8 cellular contexts compared by ENCODE assay signal in genomic region chr16:67805718-67806427, GRCh38. TPM values are rescaled to one million over a fixed set of nuclear protein-coding genes. Genes with fewer than 3 reads are reported as not detected.
A peak's percentile ranks its signal among the peaks of the same experiment; 100 is the strongest.
DNase-seq lines count a peak whose midpoint lies in the region; ATAC-seq and TF ChIP-seq lines count a peak whose summit lies in the region.

No MANE protein-coding gene starts in this region.

- H3K4me3 ChIP-seq in esophagus muscularis mucosa = peak overlapping the region; percentile 70 to 100 (median 94)
- H3K4me3 ChIP-seq in neuronal stem cell (ENCODE audit: low read length in 2 of 2) = peak overlapping the region; percentile 95 to 97

- no peak overlapping the region for H4K91ac ChIP-seq in neuronal stem cell (ENCODE audit: low read depth, low read length, poor library complexity)

- peak overlapping the region; percentile 91 for H3K14ac ChIP-seq in neuronal stem cell (ENCODE audit: low read length)

- H3K27ac ChIP-seq in RWPE1 (peak overlapping the region; percentile 77), esophagus muscularis mucosa (replicated peaks in 1 of 4) (peak overlapping the region; percentile 82 to 92 (median 89)), neuronal stem cell (replicated peaks; ENCODE audit: low read length) (peak overlapping the region; percentile 13)

- peaks cover 0 to 28% (median 25%) of the 10 kb centered on the region in 4 donors for H3K36me3 ChIP-seq in esophagus muscularis mucosa
- H3K36me3 ChIP-seq in neuronal stem cell (replicated peaks in 1 of 2; ENCODE audit: control insufficient read depth in 2 of 2, insufficient read depth in 2 of 2, low read length in 2 of 2) = peaks cover 10 to 42% of the 10 kb centered on the region in 2 donors

- peak overlapping the region; percentile 60 for H3K23ac ChIP-seq in neuronal stem cell (ENCODE audit: low read depth, low read length, poor library complexity)

- peak overlapping the region; percentile 89 for H2AK5ac ChIP-seq in neuronal stem cell (ENCODE audit: low read depth, low read length)

- POLR2A ChIA-PET in RWPE1 (lab: Yijun Ruan, JAX; ENCODE audit: low non-redundant PET) = interaction anchor here (0.9 to 1.4 kb wide), 3 partner anchors 9 to 86 kb away, joined by 3 to 17 read pairs (median 3); partner anchors contain the start of gene GFOD2

- H3K18ac ChIP-seq in neuronal stem cell (ENCODE audit: low read length) = peak overlapping the region; percentile 96

- no peak for TF ChIP-seq CTCF in RWPE1 (conservative IDR thresholded peaks at IDR 0.05; ENCODE audit: low read depth)
- no peak for TF ChIP-seq CTCF in esophagus muscularis mucosa (IDR thresholded peaks at IDR 0.05)

- H3K9me3 ChIP-seq in esophagus muscularis mucosa = no peaks in the 10 kb centered on the region
- H3K9me3 ChIP-seq in neuronal stem cell (replicated peaks in 1 of 2; ENCODE audit: control insufficient read depth in 2 of 2, insufficient read depth in 1 of 2, low read depth in 1 of 2, low read length in 2 of 2) = peaks cover 0 to 2% of the 10 kb centered on the region in 2 donors

- H2BK5ac ChIP-seq in neuronal stem cell (ENCODE audit: low read length) = peak overlapping the region; percentile 88

- H2BK120ac ChIP-seq in neuronal stem cell (ENCODE audit: low read depth, low read length) = peak overlapping the region; percentile 68

- no peak overlapping the region for H2BK15ac ChIP-seq in neuronal stem cell (ENCODE audit: low read length)

- intact Hi-C loops in esophagus muscularis mucosa (cut with DNase I) = loop anchor here (5.0 kb wide), 1 partner anchor 144 kb away; the partner anchor contains the start of genes ACD and PARD6A

- H3K27me3 ChIP-seq in esophagus muscularis mucosa (no peaks in the 10 kb centered on the region), neuronal stem cell (ENCODE audit: control insufficient read depth in 3 of 3, insufficient read depth in 3 of 3, low read depth in 1 of 3, low read length in 3 of 3) (no peaks in the 10 kb centered on the region)

- H3K4me1 ChIP-seq in esophagus muscularis mucosa (peaks cover 25 to 52% (median 31%) of the 10 kb centered on the region in 4 donors), neuronal stem cell (ENCODE audit: control insufficient read depth in 2 of 2, insufficient read depth in 1 of 2, low read depth in 1 of 2, low read length in 2 of 2) (peaks cover 6 to 10% of the 10 kb centered on the region in 2 donors)

- peak overlapping the region; percentile 93 for H2AFZ ChIP-seq in neuronal stem cell (ENCODE audit: low read length)

- no peak for TF ChIP-seq POLR2A in esophagus muscularis mucosa (IDR thresholded peaks at IDR 0.05; ENCODE audit: low read depth)

- H3K9ac ChIP-seq in neuronal stem cell (ENCODE audit: low read depth, low read length, poor library complexity) = peak overlapping the region; percentile 97

- CTCF ChIA-PET in RWPE1 (lab: Yijun Ruan, JAX) = interaction anchor here (1.2 to 2.6 kb wide), 2 partner anchors 10 to 285 kb away, joined by 3 to 23 read pairs; no protein-coding TSS in a partner anchor

- no peak overlapping the region for H4K8ac ChIP-seq in neuronal stem cell (ENCODE audit: low read depth, low read length)

- H3K4ac ChIP-seq in neuronal stem cell (ENCODE audit: low read length) = no peak overlapping the region

- TF ChIP-seq EP300 in esophagus muscularis mucosa (IDR thresholded peaks at IDR 0.05) = no peak

- ATAC-seq in GM19452 (IDR thresholded peaks at IDR 0.05; ENCODE audit: unreplicated experiment) (peak; percentile 0), HG03378 (IDR thresholded peaks at IDR 0.05; ENCODE audit: unreplicated experiment) (no peak)

- peak overlapping the region; percentile 94 for H3K4me2 ChIP-seq in neuronal stem cell (ENCODE audit: insufficient read depth, low read length, poor library complexity, severe bottlenecking)

- DNase-seq in ACHN (peak; percentile 11), RWPE1 (ENCODE audit: low spot score) (peak; percentile 13), esophagus muscularis mucosa (ENCODE audit: extremely low spot score) (no peak), neuronal stem cell (ENCODE audit: low spot score) (no peak), KG1 (lab: John Stamatoyannopoulos, UW) (no peak), RKO (ENCODE audit: low spot score) (no peak)

- WGBS in esophagus muscularis mucosa = 0% methylated on average over 26 of the region's 26 CpGs
- no CpG with 5 or more reads among the region's 26 CpGs for WGBS in neuronal stem cell (ENCODE audit: extremely low coverage in 2 of 2, insufficient read length in 2 of 2, insufficient replicate concordance in 1 of 2), 2 donors

- no peak overlapping the region for H2BK12ac ChIP-seq in neuronal stem cell (ENCODE audit: low read length)

- in situ Hi-C loops in ACHN (cut with HindIII; ENCODE audit: low pct_ligation_motif_present, low pct_unique_long_range_greater_than_20kb, low sequenced_read_pairs) = no loop called here

- H3K79me1 ChIP-seq in neuronal stem cell (ENCODE audit: low read depth, low read length) = peaks cover 11% of the 10 kb centered on the region

RNA-seq across cellular contexts. Expression of gene RANBP10, which starts 0.5 kb away (rescaled TPM):
- 10 to 100 TPM in 2 of 4 donors, 1 to 10 TPM in 2; 5.8 to 12.2 (median 8.6) TPM for total RNA-seq in esophagus muscularis mucosa
- polyA plus RNA-seq in neuronal stem cell (2013, experiment 1 of 2) = 8.8 TPM
- polyA plus RNA-seq in neuronal stem cell (2013, experiment 2 of 2) = 8.8 TPM

RNA-seq across cellular contexts. Expression of gene TSNAXIP1, which starts 0.8 kb away (rescaled TPM):
- total RNA-seq in esophagus muscularis mucosa = 1 to 10 TPM in 3 of 4 donors, under 1 TPM in 1; 0.83 to 2.2 (median 1.1) TPM
- polyA plus RNA-seq in neuronal stem cell (2013, experiment 1 of 2) = 1.1 TPM
- 1.2 TPM for polyA plus RNA-seq in neuronal stem cell (2013, experiment 2 of 2)

RNA-seq across cellular contexts. Expression of gene THAP11, which starts 36.2 kb away (rescaled TPM):
- total RNA-seq in esophagus muscularis mucosa = 100 to 1,000 TPM in 1 of 4 donors, 10 to 100 TPM in 3; 60.2 to 101 (median 78.3) TPM
- 27.9 TPM for polyA plus RNA-seq in neuronal stem cell (2013, experiment 1 of 2)
- polyA plus RNA-seq in neuronal stem cell (2013, experiment 2 of 2) = 27.7 TPM

RNA-seq across cellular contexts. Expression of gene NUTF2, which starts 40.9 kb away (rescaled TPM):
- 100 to 1,000 TPM; 101 to 246 (median 174) TPM for total RNA-seq in esophagus muscularis mucosa
- 276 TPM for polyA plus RNA-seq in neuronal stem cell (2013, experiment 1 of 2)
- 280 TPM for polyA plus RNA-seq in neuronal stem cell (2013, experiment 2 of 2)

RNA-seq across cellular contexts. Expression of gene CENPT, which starts 41.6 kb away (rescaled TPM):
- total RNA-seq in esophagus muscularis mucosa = 10 to 100 TPM; 30.3 to 50.7 (median 33.2) TPM
- 34.0 TPM for polyA plus RNA-seq in neuronal stem cell (2013, experiment 1 of 2)
- 31.3 TPM for polyA plus RNA-seq in neuronal stem cell (2013, experiment 2 of 2)

Comparison
In these comparisons a context has a peak if more than half of its experiments do, and no peak if none do; other contexts are left out.
1. DNase-seq: peak in ACHN (single experiment) and RWPE1 (single experiment); none in esophagus muscularis mucosa (single experiment), neuronal stem cell (single experiment), KG1 (single experiment) and RKO (single experiment).
2. H3K27ac ChIP-seq: peak in every context shown above with its lines; median percentile 89 in esophagus muscularis mucosa; 77 in RWPE1; 13 in neuronal stem cell.